ENCODE assay signal across 18 cellular contexts in the genomic region with DNA sequence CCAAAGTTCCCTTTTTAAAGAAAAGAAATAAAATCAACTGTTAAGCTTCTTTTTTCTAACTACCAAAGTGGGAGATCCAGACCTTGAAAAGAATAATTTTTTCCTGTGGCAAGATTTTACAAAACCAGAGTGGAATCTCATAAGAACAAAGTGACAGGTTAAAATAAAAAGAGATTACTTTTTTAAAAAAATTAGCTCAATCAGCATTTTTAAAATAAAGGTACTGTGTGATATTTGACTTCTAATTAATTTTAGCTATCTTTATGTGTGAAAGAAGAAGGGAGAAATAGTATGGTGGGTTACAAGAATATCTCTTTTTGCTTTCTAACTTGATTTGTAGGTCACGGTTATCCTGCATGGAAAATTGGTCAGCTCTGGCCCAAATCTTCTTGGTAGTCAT.
A peak's percentile ranks its signal among the peaks of the same experiment; 100 is the strongest.
DNase-seq lines count a peak whose midpoint lies in the region; ATAC-seq, FAIRE-seq and TF ChIP-seq lines count a peak whose summit lies in the region.
"Had no signal": no experiment of that assay in that cellular context is flagged by ENCODE, and none has a peak within 500 bp of the region (broad histone marks: within the 10 kb centered on the region; RNA-seq: fewer than 3 reads in every experiment).

No MANE protein-coding gene starts in this region.

- ATAC-seq in natural killer cell (no peak), T-helper 17 cell (no peak), GM19324 (IDR thresholded peaks at IDR 0.05; ENCODE audit: low FRiP score, unreplicated experiment) (no peak), GM18870 (IDR thresholded peaks at IDR 0.05; ENCODE audit: unreplicated experiment) (no peak)
- ATAC-seq in natural killer cell treated with Interleukin-12 subunit alpha and Interleukin-12 subunit beta and Interleukin-15 and Interleukin-18, amount 100 ng/mL, for 72 hours = no peak
- ATAC-seq in stimulated activated memory B cell treated with anti-CD40 and anti-IgM and Interleukin-4, amounts not matched to agents 10 μg/mL and 1 μg/mL and 100 μg/mL, for 72 hours = no peak
- ATAC-seq: GM12878 had no signal

- DNase-seq in natural killer cell (no peak), T-helper 17 cell (no peak), NCI-H2171 treated with DMSO at 0.1 percent for 48 hours (lab: John Stamatoyannopoulos, UW) (no peak)
- no peak for DNase-seq in natural killer cell treated with Interleukin-12 subunit alpha and Interleukin-12 subunit beta and Interleukin-15 and Interleukin-18, amount 100 ng/mL, for 72 hours (ENCODE audit: low spot score)
- DNase-seq: 8988T; Calu3; CD4-positive, alpha-beta T cell; NCI-H1417 treated with DMSO at 0.1 percent for 48 hours; NK-92 treated with Interleukin-12 subunit alpha and Interleukin-12 subunit beta, amount 100 ng/mL, for 24 hours; PC-9; SK-N-SH had no signal

- intact Hi-C loops in natural killer cell (cut with micrococcal nuclease) = no loop called here

- no peaks in the 10 kb centered on the region for H3K27me3 Mint-ChIP-seq in natural killer cell (ENCODE audit: low read depth in 2 of 2)
- no peaks in the 10 kb centered on the region for H3K27me3 Mint-ChIP-seq in natural killer cell treated with Interleukin-12 subunit alpha and Interleukin-12 subunit beta and Interleukin-15 and Interleukin-18, amount 100 ng/mL, for 72 hours
- no peaks in the 10 kb centered on the region for H3K27me3 Mint-ChIP-seq in T-helper 17 cell
- no peaks in the 10 kb centered on the region for H3K27me3 Mint-ChIP-seq in stimulated activated memory B cell treated with anti-CD40 and anti-IgM and Interleukin-4, amounts not matched to agents 10 μg/mL and 1 μg/mL and 100 μg/mL, for 72 hours
- H3K27me3 Mint-ChIP-seq: CD4-positive, alpha-beta T cell had no signal

- H3K4me3 Mint-ChIP-seq in natural killer cell = no peak overlapping the region
- H3K4me3 Mint-ChIP-seq in natural killer cell treated with Interleukin-12 subunit alpha and Interleukin-12 subunit beta and Interleukin-15 and Interleukin-18, amount 100 ng/mL, for 72 hours = no peak overlapping the region
- no peak overlapping the region for H3K4me3 Mint-ChIP-seq in T-helper 17 cell
- no peak overlapping the region for H3K4me3 Mint-ChIP-seq in stimulated activated memory B cell treated with anti-CD40 and anti-IgM and Interleukin-4, amounts not matched to agents 10 μg/mL and 1 μg/mL and 100 μg/mL, for 72 hours
- H3K4me3 Mint-ChIP-seq: CD4-positive, alpha-beta T cell had no signal

- FAIRE-seq in islet of Langerhans (lab: Jason Lieb, UNC) = peak; percentile 66
- FAIRE-seq: GM12878, GM18507, H54 had no signal

- peaks cover 7 to 12% of the 10 kb centered on the region in 2 donors for H3K9me3 Mint-ChIP-seq in natural killer cell
- H3K9me3 Mint-ChIP-seq in natural killer cell treated with Interleukin-12 subunit alpha and Interleukin-12 subunit beta and Interleukin-15 and Interleukin-18, amount 100 ng/mL, for 72 hours = peaks cover 9% of the 10 kb centered on the region
- peaks cover 8% of the 10 kb centered on the region for H3K9me3 Mint-ChIP-seq in stimulated activated memory B cell treated with anti-CD40 and anti-IgM and Interleukin-4, amounts not matched to agents 10 μg/mL and 1 μg/mL and 100 μg/mL, for 72 hours

- H3K4me1 Mint-ChIP-seq in natural killer cell (peaks cover 15 to 16% of the 10 kb centered on the region in 2 donors), T-helper 17 cell (no peaks in the 10 kb centered on the region)
- peaks cover 13 to 16% of the 10 kb centered on the region in 2 donors for H3K4me1 Mint-ChIP-seq in natural killer cell treated with Interleukin-12 subunit alpha and Interleukin-12 subunit beta and Interleukin-15 and Interleukin-18, amount 100 ng/mL, for 72 hours (ENCODE audit: low read depth in 2 of 2)
- H3K4me1 Mint-ChIP-seq in stimulated activated memory B cell treated with anti-CD40 and anti-IgM and Interleukin-4, amounts not matched to agents 10 μg/mL and 1 μg/mL and 100 μg/mL, for 72 hours = peaks cover 19% of the 10 kb centered on the region

- H3K9me3 ChIP-seq in T-helper 17 cell (ENCODE audit: control insufficient read depth, low read length, poor library complexity, severe bottlenecking) = no peaks in the 10 kb centered on the region
- H3K9me3 ChIP-seq: SK-N-SH had no signal

- TF ChIP-seq CTCF in natural killer cell (IDR thresholded peaks at IDR 0.05) = no peak

- H3K27ac Mint-ChIP-seq in natural killer cell (peak overlapping the region; percentile 59 to 90), T-helper 17 cell (peak overlapping the region; percentile 44)
- no peak overlapping the region for H3K27ac Mint-ChIP-seq in natural killer cell treated with Interleukin-12 subunit alpha and Interleukin-12 subunit beta and Interleukin-15 and Interleukin-18, amount 100 ng/mL, for 72 hours
- H3K27ac Mint-ChIP-seq in stimulated activated memory B cell treated with anti-CD40 and anti-IgM and Interleukin-4, amounts not matched to agents 10 μg/mL and 1 μg/mL and 100 μg/mL, for 72 hours = peak overlapping the region; percentile 69
- H3K27ac Mint-ChIP-seq: CD4-positive, alpha-beta T cell had no signal

- H3K36me3 Mint-ChIP-seq in natural killer cell (peaks cover 34% of the 10 kb centered on the region), T-helper 17 cell (ENCODE audit: low read depth) (peaks cover 2% of the 10 kb centered on the region)
- peaks cover 42% of the 10 kb centered on the region for H3K36me3 Mint-ChIP-seq in natural killer cell treated with Interleukin-12 subunit alpha and Interleukin-12 subunit beta and Interleukin-15 and Interleukin-18, amount 100 ng/mL, for 72 hours
- H3K36me3 Mint-ChIP-seq in stimulated activated memory B cell treated with anti-CD40 and anti-IgM and Interleukin-4, amounts not matched to agents 10 μg/mL and 1 μg/mL and 100 μg/mL, for 72 hours = peaks cover 54% of the 10 kb centered on the region

Comparison
In these comparisons a context has a peak if more than half of its experiments do, and no peak if none do; other contexts are left out.
1. H3K27ac Mint-ChIP-seq: peak in natural killer cell (2 of 2), T-helper 17 cell (single experiment) and stimulated activated memory B cell treated with anti-CD40 and anti-IgM and Interleukin-4, amounts not matched to agents 10 μg/mL and 1 μg/mL and 100 μg/mL, for 72 hours (single experiment); none in natural killer cell treated with Interleukin-12 subunit alpha and Interleukin-12 subunit beta and Interleukin-15 and Interleukin-18, amount 100 ng/mL, for 72 hours (0 of 2).